21 cellular contexts compared by ENCODE assay signal in the genomic region with DNA sequence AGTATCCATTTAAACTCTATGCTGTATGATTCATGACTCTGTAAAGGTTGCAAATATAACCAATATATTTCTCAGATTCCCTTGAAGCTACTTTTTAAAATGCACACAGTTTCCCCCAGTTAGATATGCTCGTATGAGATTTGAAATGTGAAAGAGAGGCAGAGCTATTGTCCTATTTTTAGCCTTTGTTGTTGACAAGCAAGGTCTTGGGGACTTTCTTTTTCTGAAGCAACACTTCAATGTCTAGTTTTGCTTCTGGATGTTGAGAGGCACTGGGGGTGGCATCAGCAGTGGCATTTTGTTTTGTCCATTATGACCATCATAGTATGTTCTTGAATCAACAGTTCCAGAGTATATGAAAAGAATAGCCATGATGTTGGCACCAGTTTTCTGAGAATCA.
DNase-seq lines count a peak whose midpoint lies in the region; ATAC-seq and TF ChIP-seq lines count a peak whose summit lies in the region.
"Had no signal": no experiment of that assay in that cellular context is flagged by ENCODE, and none has a peak within 500 bp of the region (broad histone marks: within the 10 kb centered on the region; RNA-seq: fewer than 3 reads in every experiment).

No MANE protein-coding gene starts in this region.

- ATAC-seq in GM21390 (IDR thresholded peaks at IDR 0.05; ENCODE audit: unreplicated experiment) = peak; percentile 64
- peak; percentile 66 for ATAC-seq in HG02678 (IDR thresholded peaks at IDR 0.05; ENCODE audit: unreplicated experiment)
- ATAC-seq in GM23338 = no peak
- ATAC-seq: Panc1 had no signal

- no peak overlapping the region for H3K27ac ChIP-seq in GM23338 (ENCODE audit: low read depth)
- H3K27ac ChIP-seq: BLaER1, RWPE1 had no signal

- H3K27ac Mint-ChIP-seq in GM23338 = no peak overlapping the region
- no peak overlapping the region for H3K27ac Mint-ChIP-seq in activated naive CD8-positive, alpha-beta T cell treated with anti-CD3 and anti-CD28 coated beads for 36 hours
- H3K27ac Mint-ChIP-seq: CD4-positive, CD25-positive, alpha-beta regulatory T cell; T-helper 2 cell treated with Interferon-gamma antibody and Interleukin-4, amounts not matched to agents 5 μg/mL and 100 μg/mL, for 36 hours had no signal

- DNase-seq in GM13976 (ENCODE audit: low spot score) (peak; percentile 16), globus pallidus (ENCODE audit: low spot score) (no peak), GM23338 (ENCODE audit: low spot score) (no peak), middle frontal gyrus (ENCODE audit: extremely low spot score, low spot score) (no peak)
- DNase-seq in activated naive CD8-positive, alpha-beta T cell treated with anti-CD3 and anti-CD28 coated beads for 36 hours = no peak
- DNase-seq: CD4-positive, CD25-positive, alpha-beta regulatory T cell; DMS153; HCEC 1CT; KBM-7; MG63; NCI-H2081; NCI-H2227 treated with DMSO at 0.1 percent for 48 hours; NCI-H69; SHP77; T-helper 1 cell had no signal

- in situ Hi-C loops in GM13976 (cut with MboI; ENCODE audit: low sequenced_read_pairs, unreplicated experiment) = no loop called here

- no peaks in the 10 kb centered on the region for H3K79me2 ChIP-seq in GM23338 (replicated peaks; ENCODE audit: insufficient read depth)

- H2AFZ ChIP-seq in GM23338 = no peak overlapping the region

- no peak overlapping the region for H3K4me3 Mint-ChIP-seq in GM23338
- H3K4me3 Mint-ChIP-seq in activated naive CD8-positive, alpha-beta T cell treated with anti-CD3 and anti-CD28 coated beads for 36 hours = no peak overlapping the region
- H3K4me3 Mint-ChIP-seq: CD4-positive, CD25-positive, alpha-beta regulatory T cell; T-helper 2 cell treated with Interferon-gamma antibody and Interleukin-4, amounts not matched to agents 5 μg/mL and 100 μg/mL, for 36 hours had no signal

- H3K36me3 Mint-ChIP-seq in GM23338 (ENCODE audit: low read depth) = no peaks in the 10 kb centered on the region
- no peaks in the 10 kb centered on the region for H3K36me3 Mint-ChIP-seq in activated naive CD8-positive, alpha-beta T cell treated with anti-CD3 and anti-CD28 coated beads for 36 hours
- H3K36me3 Mint-ChIP-seq: CD4-positive, CD25-positive, alpha-beta regulatory T cell had no signal

- no peaks in the 10 kb centered on the region for H3K27me3 Mint-ChIP-seq in GM23338 (ENCODE audit: insufficient read depth, low read depth, poor library complexity)
- peaks cover 3% of the 10 kb centered on the region for H3K27me3 Mint-ChIP-seq in activated naive CD8-positive, alpha-beta T cell treated with anti-CD3 and anti-CD28 coated beads for 36 hours

- H3K4me3 ChIP-seq in GM23338 = no peak overlapping the region
- H3K4me3 ChIP-seq: BLaER1, MG63 had no signal

- no peaks in the 10 kb centered on the region for H3K36me3 ChIP-seq in GM23338 (ENCODE audit: insufficient read depth)
- H3K36me3 ChIP-seq: BLaER1, MG63 had no signal

- H3K27me3 ChIP-seq in GM23338 (ENCODE audit: insufficient read depth) = no peaks in the 10 kb centered on the region
- H3K27me3 ChIP-seq: BLaER1, MG63 had no signal

- no peak overlapping the region for H3K4me2 ChIP-seq in GM23338
- H3K4me2 ChIP-seq: BLaER1 had no signal

- no peaks in the 10 kb centered on the region; the same call in 1 of the 2 replicates for H3K9me2 ChIP-seq in GM23338 (ENCODE audit: insufficient read depth)

- no peaks in the 10 kb centered on the region for H4K20me1 ChIP-seq in GM23338 (replicated peaks; ENCODE audit: insufficient read depth)
- H4K20me1 ChIP-seq: BLaER1 had no signal

- no peaks in the 10 kb centered on the region for H3F3A ChIP-seq in GM23338 (replicated peaks; ENCODE audit: low read depth)

- no peaks in the 10 kb centered on the region for H3K4me1 ChIP-seq in GM23338 (ENCODE audit: insufficient read depth)
- H3K4me1 ChIP-seq: BLaER1 had no signal

- H3K4me1 Mint-ChIP-seq in GM23338 = no peaks in the 10 kb centered on the region
- H3K4me1 Mint-ChIP-seq in activated naive CD8-positive, alpha-beta T cell treated with anti-CD3 and anti-CD28 coated beads for 36 hours = no peaks in the 10 kb centered on the region
- H3K4me1 Mint-ChIP-seq: CD4-positive, CD25-positive, alpha-beta regulatory T cell had no signal

- H3K9me3 Mint-ChIP-seq in GM23338 = no peaks in the 10 kb centered on the region
- no peaks in the 10 kb centered on the region for H3K9me3 Mint-ChIP-seq in activated naive CD8-positive, alpha-beta T cell treated with anti-CD3 and anti-CD28 coated beads for 36 hours
- H3K9me3 Mint-ChIP-seq: CD4-positive, CD25-positive, alpha-beta regulatory T cell; T-helper 2 cell treated with Interferon-gamma antibody and Interleukin-4, amounts not matched to agents 5 μg/mL and 100 μg/mL, for 36 hours had no signal

- TF ChIP-seq CTCF in GM13976 (IDR thresholded peaks at IDR 0.05; ENCODE audit: borderline replicate concordance, control extremely low read depth, extremely low read depth, insufficient read depth, missing control alignments) (no peak), GM23338 (conservative IDR thresholded peaks at IDR 0.05; ENCODE audit: low read depth in 2 of 2) (no peak)

TF ChIP-seq in GM23338, 12 proteins besides CTCF, POLR2A, EP300 and RAD21:
- no peak for TF ChIP-seq JUNB (IDR thresholded peaks at IDR 0.05; ENCODE audit: unreplicated experiment)
